In the genomic region with DNA sequence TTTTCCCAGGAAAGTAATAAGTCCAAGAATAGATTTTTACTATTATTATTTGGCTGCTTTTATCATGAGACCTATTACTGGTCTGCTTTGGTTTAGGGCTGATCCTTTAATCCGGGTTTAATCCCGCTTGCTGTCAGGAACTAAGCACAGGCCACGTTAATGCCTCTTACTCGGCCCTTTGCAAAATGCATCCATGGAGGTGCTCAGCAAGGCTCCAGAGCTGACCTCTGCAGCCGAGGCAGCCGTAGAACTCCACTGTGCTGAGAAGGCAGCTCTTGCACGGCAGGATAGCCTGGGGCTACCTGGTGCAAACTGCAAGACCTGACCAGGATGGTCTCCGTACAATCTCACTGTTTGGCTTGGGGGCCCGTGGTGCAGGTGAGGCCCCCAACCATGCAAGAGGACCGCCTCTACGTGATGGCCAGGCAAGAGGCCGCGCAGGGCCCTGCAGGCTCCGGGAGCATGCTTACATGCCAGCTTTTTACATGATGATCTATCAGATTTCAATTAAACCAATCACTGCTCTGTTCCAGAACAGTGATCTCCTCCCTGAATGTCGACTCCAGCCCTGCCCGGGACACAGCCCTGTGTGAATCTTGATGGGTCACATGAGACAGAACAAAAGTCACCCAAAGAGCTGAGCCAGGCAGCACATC, we compare ENCODE assay signal across 15 cellular contexts. TPM values are rescaled to one million over a fixed set of nuclear protein-coding genes. Genes with fewer than 3 reads are reported as not detected.
"Had no signal": no experiment of that assay in that cellular context is flagged by ENCODE, and none has a peak within 500 bp of the region (broad histone marks: within the 10 kb centered on the region; RNA-seq: fewer than 3 reads in every experiment).

No MANE protein-coding gene starts in this region.

- DNase-seq: activated CD4-positive, alpha-beta memory T cell treated with anti-CD3 and anti-CD28 coated beads for 36 hours; activated gamma-delta T cell treated with Interleukin-2 at 50 U/mL for 16 hours; activated T-cell treated with anti-CD3 and anti-CD28 coated beads, Interleukin-2, amount 50 U/mL, for 4 hours; colonic mucosa; effector CD8-positive, alpha-beta T cell; gastrocnemius medialis; kidney glomerular epithelial cell; midbrain; naive B cell; nucleus accumbens; T-helper 9 cell; thyroid gland had no signal

- H3K36me3 Mint-ChIP-seq: activated CD4-positive, alpha-beta memory T cell treated with anti-CD3 and anti-CD28 coated beads for 36 hours; naive B cell had no signal

- H3K36me3 ChIP-seq: colonic mucosa, gastrocnemius medialis, prostate gland, thyroid gland had no signal

- H3K27me3 ChIP-seq: colonic mucosa, gastrocnemius medialis, thyroid gland had no signal

- H3K4me3 ChIP-seq: colonic mucosa, gastrocnemius medialis, prostate gland, thyroid gland had no signal

- H3K9me3 Mint-ChIP-seq: activated CD4-positive, alpha-beta memory T cell treated with anti-CD3 and anti-CD28 coated beads for 36 hours; activated T-cell treated with anti-CD3 and anti-CD28 coated beads, Interleukin-2, amount 50 U/mL, for 4 hours had no signal

- H3K9me3 ChIP-seq: colonic mucosa, gastrocnemius medialis, prostate gland, thyroid gland had no signal

- H3K4me3 Mint-ChIP-seq: activated CD4-positive, alpha-beta memory T cell treated with anti-CD3 and anti-CD28 coated beads for 36 hours; activated T-cell treated with anti-CD3 and anti-CD28 coated beads, Interleukin-2, amount 50 U/mL, for 4 hours; naive B cell had no signal

- H3K4me1 ChIP-seq: colonic mucosa, gastrocnemius medialis, prostate gland, thyroid gland had no signal

- H3K4me1 Mint-ChIP-seq: naive B cell had no signal

- H3K27ac Mint-ChIP-seq: activated CD4-positive, alpha-beta memory T cell treated with anti-CD3 and anti-CD28 coated beads for 36 hours; naive B cell had no signal

- H3K27ac ChIP-seq: colonic mucosa, gastrocnemius medialis, prostate gland, thyroid gland had no signal

- ATAC-seq: activated T-cell treated with anti-CD3 and anti-CD28 coated beads, Interleukin-2, amount 50 U/mL, for 4 hours; gastrocnemius medialis had no signal

RNA-seq across cellular contexts. Expression of a gene that starts 10.4 kb away (rescaled TPM):
- total RNA-seq: activated CD4-positive, alpha-beta memory T cell treated with anti-CD3 and anti-CD28 coated beads for 36 hours; activated T-cell treated with anti-CD3 and anti-CD28 coated beads, Interleukin-2, amount 50 U/mL, for 4 hours; astrocyte; fibroblast of lung; gastrocnemius medialis had no signal
- polyA plus RNA-seq: fibroblast of lung had no signal

RNA-seq across cellular contexts. Expression of a gene that starts 15.0 kb away (rescaled TPM):
- total RNA-seq: activated CD4-positive, alpha-beta memory T cell treated with anti-CD3 and anti-CD28 coated beads for 36 hours; activated T-cell treated with anti-CD3 and anti-CD28 coated beads, Interleukin-2, amount 50 U/mL, for 4 hours; astrocyte; colonic mucosa; fibroblast of lung; gastrocnemius medialis; thyroid gland had no signal
- polyA plus RNA-seq: fibroblast of lung had no signal
